ENCODE assay signal across 8 cellular contexts in genomic region chr10:110671788-110672579, GRCh38. TPM values are rescaled to one million over a fixed set of nuclear protein-coding genes. Genes with fewer than 3 reads are reported as not detected.
DNase-seq lines count a peak whose midpoint lies in the region; TF ChIP-seq lines count a peak whose summit lies in the region.

No MANE protein-coding gene starts in this region.

- H3K9me3 Mint-ChIP-seq in chondrocyte (ENCODE audit: low read depth) = no peaks in the 10 kb centered on the region

- DNase-seq in HCEC 1CT = peak; percentile 77
- DNase-seq in MG63 = peak; percentile 78
- peak; percentile 57 for DNase-seq in activated CD4-positive, alpha-beta T cell treated with anti-CD3 and anti-CD28 coated beads for 1 hour
- no peak for DNase-seq in chondrocyte (ENCODE audit: low spot score)
- peak; percentile 91 for DNase-seq in left kidney (ENCODE audit: low read depth, low spot score)
- DNase-seq in stimulated activated CD4-positive, alpha-beta T cell treated with anti-CD3 and anti-CD28 coated beads, Interleukin-1b, Interleukin-23, amount 100 ng/mL, for 4 hours (ENCODE audit: low read depth in 2 of 2) = peak; percentile 55 to 66
- no peak for DNase-seq in cortex of kidney (lab: John Stamatoyannopoulos, UW)

- TF ChIP-seq CTCF in GM12875 (IDR thresholded peaks at IDR 0.05; ENCODE audit: borderline replicate concordance, insufficient read depth, low read depth, low read length) = peak; percentile 100
- peak; percentile 97 for TF ChIP-seq CTCF in chondrocyte (IDR thresholded peaks at IDR 0.05)

- no peaks in the 10 kb centered on the region for H3K27me3 ChIP-seq in MG63

- peak overlapping the region; percentile 83 for H3K27ac Mint-ChIP-seq in chondrocyte (ENCODE audit: unreplicated experiment)

- H3K4me1 Mint-ChIP-seq in chondrocyte (ENCODE audit: low read depth) = peaks cover 19% of the 10 kb centered on the region

- H3K4me3 ChIP-seq in GM12875 (ENCODE audit: low read depth, low read length) (peak overlapping the region; percentile 79), MG63 (peak overlapping the region; percentile 54)

- no peaks in the 10 kb centered on the region for H3K36me3 Mint-ChIP-seq in chondrocyte (ENCODE audit: low read depth)

- H3K36me3 ChIP-seq in MG63 = no peaks in the 10 kb centered on the region

- peaks cover 2% of the 10 kb centered on the region for H3K27me3 Mint-ChIP-seq in chondrocyte (ENCODE audit: low read depth)

- H3K9me3 ChIP-seq in MG63 = no peaks in the 10 kb centered on the region

- peak overlapping the region; percentile 89 for H3K4me3 Mint-ChIP-seq in chondrocyte (ENCODE audit: unreplicated experiment)

RNA-seq across cellular contexts. Expression of gene RBM20, which starts 27.8 kb away (rescaled TPM):
- total RNA-seq in MG63 (2014; rRNA removed; shearing (Covaris generic); ENCODE audit: low replicate concordance) = not detected in 2 replicates
- total RNA-seq in chondrocyte = 1.4 to 3.8 TPM (median 3.6 TPM) in 3 replicates

Comparison
In these comparisons a context has a peak if more than half of its experiments do, and no peak if none do; other contexts are left out.
1. DNase-seq: peak in HCEC 1CT (single experiment), MG63 (single experiment), activated CD4-positive, alpha-beta T cell treated with anti-CD3 and anti-CD28 coated beads for 1 hour (single experiment), left kidney (single experiment) and stimulated activated CD4-positive, alpha-beta T cell treated with anti-CD3 and anti-CD28 coated beads, Interleukin-1b, Interleukin-23, amount 100 ng/mL, for 4 hours (2 of 2); none in chondrocyte (single experiment) and cortex of kidney (single experiment).